15 cellular contexts compared by ENCODE assay signal in genomic region chr6:109183109-109183508, GRCh38.
DNase-seq lines count a peak whose midpoint lies in the region; ATAC-seq and TF ChIP-seq lines count a peak whose summit lies in the region.
"Had no signal": no experiment of that assay in that cellular context is flagged by ENCODE, and none has a peak within 500 bp of the region (broad histone marks: within the 10 kb centered on the region; RNA-seq: fewer than 3 reads in every experiment).

No MANE protein-coding gene starts in this region.

- no peaks in the 10 kb centered on the region for H3K36me3 Mint-ChIP-seq in progenitor cell of endocrine pancreas (ENCODE audit: insufficient read depth)
- H3K36me3 Mint-ChIP-seq: CD4-positive, CD25-positive, alpha-beta regulatory T cell had no signal

- no peak for TF ChIP-seq POLR2A in transverse colon (IDR thresholded peaks at IDR 0.05)

- in situ Hi-C loops in transverse colon (cut with MboI; ENCODE audit: low pct_ligation_motif_present in 1 of 4, low pct_unique_long_range_greater_than_20kb in 1 of 4, low sequenced_read_pairs in 3 of 4) = loop anchor here (10.0 to 25.0 kb wide), 3 partner anchors 202 to 504 kb away; partner anchors contain the start of genes CD164 (in 3 of the 4), AK9 (in 2 of the 4) and FIG4 (in 2 of the 4)

- H3K4me3 ChIP-seq in BLaER1 treated with 17β-estradiol and CSF1 and Interleukin-3, amounts not matched to agents 10 nM and 100 nM = no peak overlapping the region
- H3K4me3 ChIP-seq in OCI-LY1 (ENCODE audit: low read depth, low read length, poor library complexity, severe bottlenecking) (no peak overlapping the region), epithelial cell of proximal tubule (ENCODE audit: low read depth, low read length) (no peak overlapping the region), foreskin fibroblast (ENCODE audit: low read depth in 1 of 2, low read length in 2 of 2) (no peak overlapping the region), transverse colon (no peak overlapping the region)
- H3K4me3 ChIP-seq: colonic mucosa had no signal

- H3K79me2 ChIP-seq in OCI-LY1 (ENCODE audit: insufficient read depth, low read length) = no peaks in the 10 kb centered on the region

- H3K27ac ChIP-seq in BLaER1 treated with 17β-estradiol and CSF1 and Interleukin-3, amounts not matched to agents 10 nM and 100 nM = 0 out of 22 replicates have a peak overlapping the region, but pooled peaks of 1 of the 11 experiments have one; percentile 5
- H3K27ac ChIP-seq in OCI-LY1 (ENCODE audit: low read depth, low read length, poor library complexity, severe bottlenecking) (no peak overlapping the region), transverse colon (no peak overlapping the region)
- H3K27ac ChIP-seq: colonic mucosa had no signal

- H3K27me3 Mint-ChIP-seq in progenitor cell of endocrine pancreas = peaks cover 14% of the 10 kb centered on the region

- WGBS in transverse colon (ENCODE audit: low coverage in 1 of 2), 2 donors = 20 to 30% methylated on average over 1 of the region's 1 CpG

- ATAC-seq in HG03460 (IDR thresholded peaks at IDR 0.05; ENCODE audit: unreplicated experiment) = no peak
- ATAC-seq: T-helper 17 cell had no signal

- TF ChIP-seq CTCF in OCI-LY1 (IDR thresholded peaks at IDR 0.05; ENCODE audit: low read length) = peak; percentile 34
- peak; percentile 24 for TF ChIP-seq CTCF in epithelial cell of proximal tubule (conservative IDR thresholded peaks at IDR 0.05; ENCODE audit: low read depth, low read length)
- no peak for TF ChIP-seq CTCF in foreskin fibroblast (IDR thresholded peaks at IDR 0.05; ENCODE audit: low read depth, low read length)
- TF ChIP-seq CTCF in transverse colon (IDR thresholded peaks at IDR 0.05) = no peak
- no peak for TF ChIP-seq CTCF in progenitor cell of endocrine pancreas (IDR thresholded peaks at IDR 0.05; ENCODE audit: unreplicated experiment)

- H2AFZ ChIP-seq in OCI-LY1 (ENCODE audit: low read length) = no peak overlapping the region

- peak; percentile 13 for DNase-seq in GDM1 (lab: John Stamatoyannopoulos, UW)
- no peak for DNase-seq in epithelial cell of proximal tubule (ENCODE audit: low read depth)
- no peak for DNase-seq in foreskin fibroblast
- DNase-seq in transverse colon = no peak
- DNase-seq in progenitor cell of endocrine pancreas (ENCODE audit: low spot score, unreplicated experiment) = no peak
- DNase-seq: activated CD4-positive, alpha-beta T cell treated with anti-CD3 and anti-CD28 coated beads, Interleukin-2, amount 10 ng/mL, durations not matched to agents 24 days and 14 days; activated T-cell treated with anti-CD3 and anti-CD28 coated beads, Interleukin-2, amount 50 U/mL, for 48 hours; colonic mucosa; NCI-H2171; T-helper 17 cell had no signal

- no peaks in the 10 kb centered on the region for H4K20me1 ChIP-seq in BLaER1 treated with 17β-estradiol and CSF1 and Interleukin-3, amounts not matched to agents 10 nM and 100 nM
- H4K20me1 ChIP-seq in OCI-LY1 (ENCODE audit: insufficient read depth, low read length) = no peaks in the 10 kb centered on the region

- peak overlapping the region in 6 of 11 experiments; percentile 1 to 28 (median 8); a peak in 6 of 22 replicates for H3K4me2 ChIP-seq in BLaER1 treated with 17β-estradiol and CSF1 and Interleukin-3, amounts not matched to agents 10 nM and 100 nM
- 0 out of 2 replicates have a peak overlapping the region, but pooled peaks have one; percentile 1 for H3K4me2 ChIP-seq in OCI-LY1 (ENCODE audit: low read length)

- peaks cover 0 to 4% (median 0%) of the 10 kb centered on the region in 11 experiments; a peak in 3 of 22 replicates for H3K9me3 ChIP-seq in BLaER1 treated with 17β-estradiol and CSF1 and Interleukin-3, amounts not matched to agents 10 nM and 100 nM (replicated peaks in 1 of 11)
- H3K9me3 ChIP-seq in OCI-LY1 (ENCODE audit: low read length) (no peaks in the 10 kb centered on the region), transverse colon (no peaks in the 10 kb centered on the region)
- H3K9me3 ChIP-seq: colonic mucosa had no signal

- no peaks in the 10 kb centered on the region for H3K9me3 Mint-ChIP-seq in progenitor cell of endocrine pancreas (ENCODE audit: low read depth)
- H3K9me3 Mint-ChIP-seq: activated CD4-positive, alpha-beta T cell treated with anti-CD3 and anti-CD28 coated beads, Interleukin-2, amount 10 ng/mL, durations not matched to agents 24 days and 14 days; stimulated activated naive CD8-positive, alpha-beta T cell treated with anti-CD3 and anti-CD28 coated beads, Interleukin-15, Interleukin-2, amounts not matched to agents 100 ng/mL and 50 ng/mL, for 24 hours had no signal

- H3K27me3 ChIP-seq in BLaER1 treated with 17β-estradiol and CSF1 and Interleukin-3, amounts not matched to agents 10 nM and 100 nM = no peaks in the 10 kb centered on the region
- H3K27me3 ChIP-seq in OCI-LY1 (ENCODE audit: insufficient read depth, low read length) (no peaks in the 10 kb centered on the region), transverse colon (no peaks in the 10 kb centered on the region)
- H3K27me3 ChIP-seq: colonic mucosa had no signal

- H3K9me2 ChIP-seq in OCI-LY1 (ENCODE audit: low read depth, low read length) = no peaks in the 10 kb centered on the region

- no peak for TF ChIP-seq EP300 in transverse colon (IDR thresholded peaks at IDR 0.05; ENCODE audit: low read depth)

- intact Hi-C loops in transverse colon (cut with DNase I; ENCODE audit: low total_unique reads) = no loop called here

- H3K4me3 Mint-ChIP-seq in progenitor cell of endocrine pancreas (ENCODE audit: low read depth) = no peak overlapping the region
- H3K4me3 Mint-ChIP-seq: activated CD4-positive, alpha-beta T cell treated with anti-CD3 and anti-CD28 coated beads, Interleukin-2, amount 10 ng/mL, durations not matched to agents 24 days and 14 days; CD4-positive, CD25-positive, alpha-beta regulatory T cell; stimulated activated naive CD8-positive, alpha-beta T cell treated with anti-CD3 and anti-CD28 coated beads, Interleukin-15, Interleukin-2, amounts not matched to agents 100 ng/mL and 50 ng/mL, for 24 hours; T-helper 17 cell had no signal

- no peak overlapping the region for H3K27ac Mint-ChIP-seq in progenitor cell of endocrine pancreas
- H3K27ac Mint-ChIP-seq: activated CD4-positive, alpha-beta T cell treated with anti-CD3 and anti-CD28 coated beads, Interleukin-2, amount 10 ng/mL, durations not matched to agents 24 days and 14 days; CD4-positive, CD25-positive, alpha-beta regulatory T cell; stimulated activated naive CD8-positive, alpha-beta T cell treated with anti-CD3 and anti-CD28 coated beads, Interleukin-15, Interleukin-2, amounts not matched to agents 100 ng/mL and 50 ng/mL, for 24 hours; T-helper 17 cell had no signal

- H3F3A ChIP-seq in OCI-LY1 (ENCODE audit: insufficient read depth, low read length) = no peaks in the 10 kb centered on the region

- no peaks in the 10 kb centered on the region for H3K36me3 ChIP-seq in BLaER1 treated with 17β-estradiol and CSF1 and Interleukin-3, amounts not matched to agents 10 nM and 100 nM
- H3K36me3 ChIP-seq in OCI-LY1 (ENCODE audit: insufficient read depth, low read length) (no peaks in the 10 kb centered on the region), transverse colon (no peaks in the 10 kb centered on the region)
- H3K36me3 ChIP-seq: colonic mucosa had no signal

- peaks cover 33% of the 10 kb centered on the region for H3K4me1 Mint-ChIP-seq in progenitor cell of endocrine pancreas (ENCODE audit: low read depth)
- H3K4me1 Mint-ChIP-seq: activated CD4-positive, alpha-beta T cell treated with anti-CD3 and anti-CD28 coated beads, Interleukin-2, amount 10 ng/mL, durations not matched to agents 24 days and 14 days; CD4-positive, CD25-positive, alpha-beta regulatory T cell had no signal

- no peak overlapping the region for H3K9ac ChIP-seq in BLaER1 treated with 17β-estradiol and CSF1 and Interleukin-3, amounts not matched to agents 10 nM and 100 nM
- no peak overlapping the region for H3K9ac ChIP-seq in OCI-LY1 (ENCODE audit: low read length)

- H3K4me1 ChIP-seq in BLaER1 treated with 17β-estradiol and CSF1 and Interleukin-3, amounts not matched to agents 10 nM and 100 nM = peaks cover 0 to 10% (median 8%) of the 10 kb centered on the region in 10 experiments; a peak in 10 of 20 replicates
- H3K4me1 ChIP-seq in OCI-LY1 (ENCODE audit: insufficient read depth, low read length, severe bottlenecking) (peaks cover 10% of the 10 kb centered on the region), transverse colon (peaks cover 0 to 18% (median 1%) of the 10 kb centered on the region in 4 donors)
- H3K4me1 ChIP-seq: colonic mucosa had no signal

Comparison
In these comparisons a context has a peak if more than half of its experiments do, and no peak if none do; other contexts are left out.
1. CTCF ChIP-seq: peak in OCI-LY1 (single experiment) and epithelial cell of proximal tubule (single experiment); none in foreskin fibroblast (single experiment), transverse colon (0 of 5) and progenitor cell of endocrine pancreas (single experiment).